ENCODE assay signal across 17 cellular contexts in genomic region chr12:3119192-3119744, GRCh38. TPM values are rescaled to one million over a fixed set of nuclear protein-coding genes. Genes with fewer than 3 reads are reported as not detected.
DNase-seq lines count a peak whose midpoint lies in the region; ATAC-seq and TF ChIP-seq lines count a peak whose summit lies in the region.
"Had no signal": no experiment of that assay in that cellular context is flagged by ENCODE, and none has a peak within 500 bp of the region (broad histone marks: within the 10 kb centered on the region; RNA-seq: fewer than 3 reads in every experiment).

No MANE protein-coding gene starts in this region.

- peak; percentile 33 for DNase-seq in EH (ENCODE audit: low read depth)
- peak; percentile 76 for DNase-seq in amniotic epithelial cell (ENCODE audit: low read depth)
- DNase-seq in glomerular visceral epithelial cell (ENCODE audit: extremely low spot score), result peak; percentile 30
- DNase-seq in sigmoid colon, result no peak
- DNase-seq in cerebellar cortex (ENCODE audit: low spot score), result no peak
- DNase-seq in activated CD4-positive, alpha-beta T cell treated with anti-CD3 and anti-CD28 coated beads, Interleukin-2, amount 10 ng/mL, durations not matched to agents 24 days and 14 days, result no peak
- no peak for DNase-seq in NCI-H2171 (lab: John Stamatoyannopoulos, UW)
- DNase-seq: activated T-cell treated with anti-CD3 and anti-CD28 coated beads for 4 hours; caudate nucleus; DMS79; NCI-H1930; NCI-H774; stimulated activated CD8-positive, alpha-beta memory T cell treated with anti-CD3 and anti-CD28 coated beads, Interleukin-4, amount 100 ng/mL, for 48 hours had no signal

- intact Hi-C loops in sigmoid colon (cut with DNase I), result no loop called here
- intact Hi-C loops in activated CD4-positive, alpha-beta T cell treated with anti-CD3 and anti-CD28 coated beads, Interleukin-2, amount 10 ng/mL, durations not matched to agents 24 days and 14 days (cut with micrococcal nuclease), result no loop called here

- no peak overlapping the region for H3K4me3 ChIP-seq in sigmoid colon
- H3K4me3 ChIP-seq: GM12878 had no signal

- TF ChIP-seq CTCF in sigmoid colon (IDR thresholded peaks at IDR 0.05), result no peak

- no peaks in the 10 kb centered on the region for H3K9me3 Mint-ChIP-seq in activated CD4-positive, alpha-beta T cell treated with anti-CD3 and anti-CD28 coated beads, Interleukin-2, amount 10 ng/mL, durations not matched to agents 24 days and 14 days

- peaks cover 0 to 20% (median 15%) of the 10 kb centered on the region in 4 donors for H3K4me1 ChIP-seq in sigmoid colon

- H3K36me3 Mint-ChIP-seq in activated CD4-positive, alpha-beta T cell treated with anti-CD3 and anti-CD28 coated beads, Interleukin-2, amount 10 ng/mL, durations not matched to agents 24 days and 14 days (ENCODE audit: low read depth), result no peaks in the 10 kb centered on the region

- TF ChIP-seq EP300 in sigmoid colon (IDR thresholded peaks at IDR 0.05), result no peak

- H3K27me3 ChIP-seq in sigmoid colon, result no peaks in the 10 kb centered on the region

- no peak overlapping the region for H3K4me3 Mint-ChIP-seq in activated CD4-positive, alpha-beta T cell treated with anti-CD3 and anti-CD28 coated beads, Interleukin-2, amount 10 ng/mL, durations not matched to agents 24 days and 14 days

- no peak for TF ChIP-seq POLR2A in sigmoid colon (IDR thresholded peaks at IDR 0.05)

- ATAC-seq in GM18867 (IDR thresholded peaks at IDR 0.05; ENCODE audit: unreplicated experiment), result no peak
- ATAC-seq: GM12878 had no signal

- peak overlapping the region in 3 of 4 donors; percentile 18 to 60 (median 57) for H3K27ac ChIP-seq in sigmoid colon
- H3K27ac ChIP-seq: KMS-11, VCaP had no signal

- no peaks in the 10 kb centered on the region for H3K36me3 ChIP-seq in sigmoid colon

- H3K27ac Mint-ChIP-seq in activated CD4-positive, alpha-beta T cell treated with anti-CD3 and anti-CD28 coated beads, Interleukin-2, amount 10 ng/mL, durations not matched to agents 24 days and 14 days, result no peak overlapping the region

- peaks cover 2% of the 10 kb centered on the region for H3K4me1 Mint-ChIP-seq in activated CD4-positive, alpha-beta T cell treated with anti-CD3 and anti-CD28 coated beads, Interleukin-2, amount 10 ng/mL, durations not matched to agents 24 days and 14 days

- 53 to 78% methylated on average over 9 of the region's 9 CpGs for WGBS in sigmoid colon, 2 donors

- no peaks in the 10 kb centered on the region for H3K9me3 ChIP-seq in sigmoid colon

- H3K27me3 Mint-ChIP-seq in activated CD4-positive, alpha-beta T cell treated with anti-CD3 and anti-CD28 coated beads, Interleukin-2, amount 10 ng/mL, durations not matched to agents 24 days and 14 days, result peaks cover 45% of the 10 kb centered on the region

RNA-seq across cellular contexts. Expression of gene TSPAN9, which starts 42.1 kb away (rescaled TPM):
- 10 to 100 TPM; 18.2 to 28.0 (median 21.4) TPM for total RNA-seq in sigmoid colon
- 10 to 100 TPM in 1 of 3 donors, 1 to 10 TPM in 1, under 1 TPM in 1; 0.92 to 14.5 (median 2.4) TPM for polyA plus RNA-seq in sigmoid colon
- 0.09 and 1.0 TPM in 2 replicates for total RNA-seq in activated CD4-positive, alpha-beta T cell treated with anti-CD3 and anti-CD28 coated beads, Interleukin-2, amount 10 ng/mL, durations not matched to agents 24 days and 14 days

Comparison
In these comparisons a context has a peak if more than half of its experiments do, and no peak if none do; other contexts are left out.
1. DNase-seq: peak in EH (single experiment), amniotic epithelial cell (single experiment) and glomerular visceral epithelial cell (single experiment); none in sigmoid colon (single experiment), cerebellar cortex (single experiment), activated CD4-positive, alpha-beta T cell treated with anti-CD3 and anti-CD28 coated beads, Interleukin-2, amount 10 ng/mL, durations not matched to agents 24 days and 14 days (single experiment) and NCI-H2171 (single experiment).